ENCODE assay signal across 10 cellular contexts in the genomic region with DNA sequence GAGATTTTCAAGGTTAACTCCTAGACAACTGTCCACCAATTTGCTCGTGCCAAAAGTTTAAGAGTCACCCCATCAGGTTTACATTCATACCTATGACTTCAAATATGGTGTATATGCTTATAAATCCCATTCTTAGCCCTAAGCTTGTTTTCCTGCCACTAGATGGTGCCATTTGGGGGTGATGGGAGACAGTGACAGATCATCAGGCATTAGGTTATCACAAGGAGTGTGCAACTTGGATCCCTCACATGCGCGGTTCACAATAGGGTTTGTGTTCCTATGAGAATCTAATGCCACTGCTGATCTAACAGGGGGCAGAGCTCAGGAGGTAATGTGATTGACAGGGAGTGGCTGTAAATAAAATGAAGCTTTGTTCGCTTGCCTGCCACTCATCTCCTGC.
DNase-seq lines count a peak whose midpoint lies in the region; ATAC-seq and TF ChIP-seq lines count a peak whose summit lies in the region.
"Had no signal": no experiment of that assay in that cellular context is flagged by ENCODE, and none has a peak within 500 bp of the region (broad histone marks: within the 10 kb centered on the region; RNA-seq: fewer than 3 reads in every experiment).

No MANE protein-coding gene starts in this region.

- BruUV-seq in Panc1 (replicated peaks; lab: Mats Ljungman, UMichigan), result no TSS peak

- TF ChIP-seq CTCF in GM06990 (IDR thresholded peaks at IDR 0.05; ENCODE audit: insufficient read depth, low read length, poor library complexity, severe bottlenecking) (peak; percentile 30), HEK293 (tag by site-specific recombination; IDR thresholded peaks at IDR 0.05) (no peak), Panc1 (IDR thresholded peaks at IDR 0.05) (peak; percentile 21; the same call in 1 of the 2 replicates)

- in situ Hi-C loops in Panc1 (cut with HindIII; ENCODE audit: low pct_unique_long_range_greater_than_20kb, low sequenced_read_pairs), result no loop called here

- H3K27me3 ChIP-seq in GM06990 (replicated peaks; ENCODE audit: control insufficient read depth, insufficient read depth, low read length) (no peaks in the 10 kb centered on the region), Panc1 (ENCODE audit: control insufficient read depth, insufficient read depth, low read length) (no peaks in the 10 kb centered on the region)

- H3K4me1 Mint-ChIP-seq in T-helper 17 cell, result no peaks in the 10 kb centered on the region
- H3K4me1 Mint-ChIP-seq: central memory CD8-positive, alpha-beta T cell had no signal

- H3K27ac ChIP-seq in HEK293 (ENCODE audit: extremely low read depth, low read depth, low read length), result no peak overlapping the region
- H3K27ac ChIP-seq in Panc1 (ENCODE audit: low read length), result no peak overlapping the region

- H3K36me3 Mint-ChIP-seq in T-helper 17 cell (ENCODE audit: low read depth), result no peaks in the 10 kb centered on the region

- H3K4me1 ChIP-seq in HEK293 (ENCODE audit: control insufficient read depth, insufficient read depth, low read length), result no peaks in the 10 kb centered on the region
- H3K4me1 ChIP-seq in Panc1 (ENCODE audit: control insufficient read depth, insufficient read depth, low read length), result no peaks in the 10 kb centered on the region

- CTCF ChIA-PET in HEK293 (lab: Yijun Ruan, JAX), result interaction anchor here (0.6 to 1.2 kb wide), 16 partner anchors 9 to 1729 kb away, joined by 3 to 7 read pairs (median 3); no protein-coding TSS in a partner anchor
- CTCF ChIA-PET in Panc1 (lab: Charles Lee), result no interaction called here

- H3K36me3 ChIP-seq in GM06990 (ENCODE audit: control insufficient read depth, insufficient read depth, low read length), result no peaks in the 10 kb centered on the region
- H3K36me3 ChIP-seq in HEK293 (ENCODE audit: control insufficient read depth in 2 of 2, insufficient read depth in 1 of 2, low read length in 2 of 2), result no peaks in the 10 kb centered on the region
- no peaks in the 10 kb centered on the region for H3K36me3 ChIP-seq in Panc1 (ENCODE audit: control insufficient read depth, insufficient read depth, low read length)

- intact Hi-C loops in Panc1 (cut with micrococcal nuclease; ENCODE audit: unreplicated experiment), result no loop called here

- H3K9me3 ChIP-seq in HEK293 (ENCODE audit: control insufficient read depth, insufficient read depth, low read depth, low read length), result no peaks in the 10 kb centered on the region
- H3K9me3 ChIP-seq in Panc1 (ENCODE audit: control insufficient read depth, insufficient read depth, low read depth, low read length), result no peaks in the 10 kb centered on the region
- H3K9me3 ChIP-seq in T-helper 17 cell (ENCODE audit: control insufficient read depth, low read length, poor library complexity, severe bottlenecking), result no peaks in the 10 kb centered on the region

- H3K4me3 ChIP-seq in GM06990 (replicated peaks; ENCODE audit: low read depth, low read length) (no peak overlapping the region), HEK293 (ENCODE audit: low read depth, low read length) (no peak overlapping the region), Panc1 (ENCODE audit: low read depth in 2 of 2, low read length in 2 of 2) (no peak overlapping the region)

- no peaks in the 10 kb centered on the region for H3K27me3 Mint-ChIP-seq in T-helper 17 cell
- H3K27me3 Mint-ChIP-seq: central memory CD8-positive, alpha-beta T cell had no signal

- DNase-seq in GM06990 (ENCODE audit: extremely low read depth, insufficient read length) (no peak), Panc1 (ENCODE audit: low read depth, low spot score) (no peak), islet precursor cell (peak; percentile 56), EL (no peak), T-helper 17 cell (no peak)
- DNase-seq: small intestine had no signal

- H3K27ac Mint-ChIP-seq in T-helper 17 cell, result no peak overlapping the region

- no peak overlapping the region for H3K4me3 Mint-ChIP-seq in T-helper 17 cell
- H3K4me3 Mint-ChIP-seq: central memory CD8-positive, alpha-beta T cell had no signal

- POLR2A ChIA-PET in HEK293 (lab: Yijun Ruan, JAX), result no interaction called here
- POLR2A ChIA-PET in Panc1 (lab: Charles Lee), result no interaction called here

- no peak for ATAC-seq in Panc1
- ATAC-seq in T-helper 17 cell, result no peak
- ATAC-seq in HG03354 (IDR thresholded peaks at IDR 0.05; ENCODE audit: poor library complexity, severe bottlenecking, unreplicated experiment), result no peak
- no peak for ATAC-seq in GM21360 (IDR thresholded peaks at IDR 0.05; ENCODE audit: unreplicated experiment)

TF ChIP-seq in HEK293, 187 proteins besides CTCF, POLR2A, EP300 and RAD21:
- TF ChIP-seq ZNF654 (tag by site-specific recombination; IDR thresholded peaks at IDR 0.05; ENCODE audit: low read depth), result 0 out of 2 replicates have a peak, but pooled peaks have one; percentile 2
- TF ChIP-seq, protein P1, sequence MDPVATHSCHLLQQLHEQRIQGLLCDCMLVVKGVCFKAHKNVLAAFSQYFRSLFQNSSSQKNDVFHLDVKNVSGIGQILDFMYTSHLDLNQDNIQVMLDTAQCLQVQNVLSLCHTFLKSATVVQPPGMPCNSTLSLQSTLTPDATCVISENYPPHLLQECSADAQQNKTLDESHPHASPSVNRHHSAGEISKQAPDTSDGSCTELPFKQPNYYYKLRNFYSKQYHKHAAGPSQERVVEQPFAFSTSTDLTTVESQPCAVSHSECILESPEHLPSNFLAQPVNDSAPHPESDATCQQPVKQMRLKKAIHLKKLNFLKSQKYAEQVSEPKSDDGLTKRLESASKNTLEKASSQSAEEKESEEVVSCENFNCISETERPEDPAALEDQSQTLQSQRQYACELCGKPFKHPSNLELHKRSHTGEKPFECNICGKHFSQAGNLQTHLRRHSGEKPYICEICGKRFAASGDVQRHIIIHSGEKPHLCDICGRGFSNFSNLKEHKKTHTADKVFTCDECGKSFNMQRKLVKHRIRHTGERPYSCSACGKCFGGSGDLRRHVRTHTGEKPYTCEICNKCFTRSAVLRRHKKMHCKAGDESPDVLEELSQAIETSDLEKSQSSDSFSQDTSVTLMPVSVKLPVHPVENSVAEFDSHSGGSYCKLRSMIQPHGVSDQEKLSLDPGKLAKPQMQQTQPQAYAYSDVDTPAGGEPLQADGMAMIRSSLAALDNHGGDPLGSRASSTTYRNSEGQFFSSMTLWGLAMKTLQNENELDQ (tag by site-specific recombination; IDR thresholded peaks at IDR 0.05; ENCODE audit: low read depth), result no peak
